Comparison of ENCODE assay signal across 8 cellular contexts in the genomic region with DNA sequence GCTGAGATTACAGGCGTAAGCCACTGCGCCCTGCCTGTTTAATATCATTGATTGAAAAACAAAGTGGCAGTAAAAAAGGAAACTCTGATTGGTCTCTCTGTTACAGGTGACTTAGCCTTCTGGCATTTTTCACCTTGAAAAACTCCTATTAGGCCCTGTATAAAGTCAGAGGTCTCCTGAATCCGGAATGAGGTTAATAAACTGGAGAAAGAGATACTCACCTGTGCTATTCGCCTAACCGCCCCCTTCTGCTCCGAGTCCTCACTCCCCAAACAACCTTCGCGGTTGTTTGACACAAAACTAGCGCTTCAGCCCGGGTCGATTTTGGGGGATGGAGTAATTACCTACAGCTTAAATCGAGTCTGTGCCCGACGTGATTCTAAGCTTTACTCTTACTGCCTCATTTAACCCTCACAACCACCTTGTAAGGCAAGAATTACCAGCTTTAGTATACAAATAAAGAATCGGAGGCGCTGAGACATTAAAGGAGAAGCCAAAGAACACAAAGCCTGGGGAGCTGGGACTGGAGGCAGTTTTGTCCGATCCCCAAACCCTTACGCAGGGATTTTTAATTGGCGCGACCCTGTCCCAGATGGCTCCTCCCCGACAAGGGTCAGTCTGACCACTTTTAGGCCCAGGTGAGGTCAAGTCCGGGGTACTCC. TPM values are rescaled to one million over a fixed set of nuclear protein-coding genes. Genes with fewer than 3 reads are reported as not detected.
DNase-seq lines count a peak whose midpoint lies in the region; ATAC-seq and TF ChIP-seq lines count a peak whose summit lies in the region.

No MANE protein-coding gene starts in this region.

- H3K9me3 Mint-ChIP-seq in WTC11, result peaks cover 10% of the 10 kb centered on the region
- peaks cover 3% of the 10 kb centered on the region for H3K9me3 Mint-ChIP-seq in glutamatergic neuron (ENCODE audit: unreplicated experiment)

- no peaks in the 10 kb centered on the region for H3K9me3 ChIP-seq in skeletal muscle satellite cell (replicated peaks; ENCODE audit: low read length)

- peak overlapping the region; percentile 67 for H3K4me3 ChIP-seq in H7 (ENCODE audit: insufficient read depth, low read depth, low read length)
- peak overlapping the region; percentile 79 for H3K4me3 ChIP-seq in skeletal muscle satellite cell (ENCODE audit: low read length)

- peak; percentile 5 for ATAC-seq in WTC11
- no peak for ATAC-seq in HG02588 (IDR thresholded peaks at IDR 0.05; ENCODE audit: unreplicated experiment)

- POLR2A ChIA-PET in WTC11 (lab: Charles Lee), result interaction anchor here (0.6 to 2.0 kb wide), 9 partner anchors 9 to 342 kb away, joined by 3 to 13 read pairs (median 4); a partner anchor contains a TSS

- H3K27me3 ChIP-seq in H7 (ENCODE audit: control insufficient read depth, insufficient read depth, low read length), result no peaks in the 10 kb centered on the region
- no peaks in the 10 kb centered on the region for H3K27me3 ChIP-seq in skeletal muscle satellite cell (ENCODE audit: control insufficient read depth, insufficient read depth, low read length)

- no peaks in the 10 kb centered on the region for H3K27me3 Mint-ChIP-seq in WTC11 (ENCODE audit: low read depth)
- no peaks in the 10 kb centered on the region for H3K27me3 Mint-ChIP-seq in glutamatergic neuron (ENCODE audit: unreplicated experiment)

- peak overlapping the region; percentile 95 for H3K4me2 ChIP-seq in skeletal muscle satellite cell (ENCODE audit: low read length)

- no peaks in the 10 kb centered on the region; the same call in 1 of the 2 replicates for H3K36me3 ChIP-seq in H7 (replicated peaks; ENCODE audit: control insufficient read depth, insufficient read depth, low read length)
- no peaks in the 10 kb centered on the region for H3K36me3 ChIP-seq in skeletal muscle satellite cell (ENCODE audit: insufficient read depth, low read length)

- H3K36me3 Mint-ChIP-seq in WTC11, result peaks cover 3% of the 10 kb centered on the region
- H3K36me3 Mint-ChIP-seq in glutamatergic neuron (ENCODE audit: unreplicated experiment), result no peaks in the 10 kb centered on the region

- H3K4me1 Mint-ChIP-seq in WTC11, result peaks cover 21% of the 10 kb centered on the region
- H3K4me1 Mint-ChIP-seq in glutamatergic neuron (ENCODE audit: low read depth, unreplicated experiment), result no peaks in the 10 kb centered on the region

- H3K4me1 ChIP-seq in skeletal muscle satellite cell (ENCODE audit: control insufficient read depth, insufficient read depth, low read length), result peaks cover 2% of the 10 kb centered on the region

- H3K9ac ChIP-seq in skeletal muscle satellite cell (ENCODE audit: low read depth, low read length), result peak overlapping the region; percentile 82

- H3K27ac Mint-ChIP-seq in WTC11, result peak overlapping the region; percentile 84
- H3K27ac Mint-ChIP-seq in glutamatergic neuron (ENCODE audit: unreplicated experiment), result no peak overlapping the region

- CTCF ChIA-PET in WTC11 (lab: Charles Lee), result interaction anchor here (0.8 to 3.4 kb wide), 29 partner anchors 9 to 368 kb away, joined by 3 to 108 read pairs (median 4); a partner anchor contains a TSS

- H3K4me3 Mint-ChIP-seq in WTC11, result peak overlapping the region; percentile 96
- peak overlapping the region; percentile 94 for H3K4me3 Mint-ChIP-seq in glutamatergic neuron (ENCODE audit: unreplicated experiment)

- DNase-seq in H7 (peak; percentile 55), WTC11 (ENCODE audit: low spot score) (no peak), glutamatergic neuron (no peak), NCI-H510A (lab: John Stamatoyannopoulos, UW) (no peak), MV-4-11 (lab: John Stamatoyannopoulos, UW) (no peak), NCI-H2171 treated with DMSO at 0.1 percent for 48 hours (lab: John Stamatoyannopoulos, UW) (no peak)

- TF ChIP-seq CTCF in WTC11 (IDR thresholded peaks at IDR 0.05) (no peak), glutamatergic neuron (IDR thresholded peaks at IDR 0.05; ENCODE audit: partially characterized antibody, unreplicated experiment) (no peak)

TF ChIP-seq in WTC11, 78 proteins besides CTCF, POLR2A, EP300 and RAD21:
- TF ChIP-seq ATF1 (CRISPR knock-in tag; IDR thresholded peaks at IDR 0.05), result no peak

RNA-seq across cellular contexts. Expression of a gene that starts 0.4 kb away (rescaled TPM):
- total RNA-seq in H7 (2014; rRNA removed; shearing (Covaris generic)), result 19.6 and 37.8 TPM in 2 replicates
- total RNA-seq in WTC11 (2021) (27.2 to 34.8 TPM (median 33.5 TPM) in 3 replicates), glutamatergic neuron (ENCODE audit: unreplicated experiment) (15.7 TPM)
- total RNA-seq in skeletal muscle satellite cell (2012; rRNA removed), result 11.1 and 18.8 TPM in 2 replicates

RNA-seq across cellular contexts. Expression of a gene that starts 15.0 kb away (rescaled TPM):
- total RNA-seq in H7 (2014; rRNA removed; shearing (Covaris generic)), result 6.2 and 7.7 TPM in 2 replicates
- 4.8 to 6.4 TPM (median 5.4 TPM) in 3 replicates for total RNA-seq in WTC11 (2021)
- 14.7 TPM for total RNA-seq in glutamatergic neuron (ENCODE audit: unreplicated experiment)
- 7.2 and 12.9 TPM in 2 replicates for total RNA-seq in skeletal muscle satellite cell (2012; rRNA removed)
